13 cellular contexts compared by ENCODE assay signal in genomic region chr11:9943346-9944110, GRCh38.
DNase-seq lines count a peak whose midpoint lies in the region; ATAC-seq and TF ChIP-seq lines count a peak whose summit lies in the region.
"Had no signal": no experiment of that assay in that cellular context is flagged by ENCODE, and none has a peak within 500 bp of the region (broad histone marks: within the 10 kb centered on the region; RNA-seq: fewer than 3 reads in every experiment).

No MANE protein-coding gene starts in this region.

- ATAC-seq in RWPE2 (ENCODE audit: low read depth) (peak; percentile 91), HG02763 (IDR thresholded peaks at IDR 0.05; ENCODE audit: unreplicated experiment) (no peak), HG03097 (IDR thresholded peaks at IDR 0.05; ENCODE audit: low FRiP score, unreplicated experiment) (no peak)

- peak overlapping the region; percentile 72 for H3K27ac ChIP-seq in RWPE2 (ENCODE audit: poor library complexity, severe bottlenecking)

- peaks cover 16% of the 10 kb centered on the region for H3K4me1 Mint-ChIP-seq in osteocyte (ENCODE audit: unreplicated experiment)

- no peak for TF ChIP-seq CTCF in AG04449 (IDR thresholded peaks at IDR 0.05; ENCODE audit: insufficient read depth, low read length, missing control alignments)
- TF ChIP-seq CTCF in RWPE2 (IDR thresholded peaks at IDR 0.05; ENCODE audit: poor library complexity, severe bottlenecking): no peak
- no peak for TF ChIP-seq CTCF in fibroblast of mammary gland (conservative IDR thresholded peaks at IDR 0.05; ENCODE audit: control insufficient read depth, insufficient read depth, low read depth, low read length)
- TF ChIP-seq CTCF in osteocyte (IDR thresholded peaks at IDR 0.05): no peak
- TF ChIP-seq CTCF in GM13976 (IDR thresholded peaks at IDR 0.05; ENCODE audit: borderline replicate concordance, control extremely low read depth, extremely low read depth, insufficient read depth, missing control alignments): no peak

- H3K4me1 ChIP-seq in RWPE2 (ENCODE audit: insufficient read depth, poor library complexity, severe bottlenecking): peaks cover 17% of the 10 kb centered on the region
- H3K4me1 ChIP-seq: BE2C had no signal

- peak; percentile 94 for DNase-seq in AG04449 (ENCODE audit: low read depth, low spot score)
- DNase-seq in RWPE2 (ENCODE audit: low spot score): no peak
- DNase-seq in fibroblast of mammary gland (ENCODE audit: low read depth): peak; percentile 97
- no peak for DNase-seq in osteocyte (ENCODE audit: extremely low spot score, unreplicated experiment)
- DNase-seq in putamen (ENCODE audit: low spot score): no peak
- DNase-seq in GM13976 (ENCODE audit: low spot score): no peak
- DNase-seq: activated CD8-positive, alpha-beta memory T cell treated with anti-CD3 and anti-CD28 coated beads, Interleukin-2, amount 50 U/mL, for 48 hours; BE2C; NCI-H2171; small intestine had no signal

- peak overlapping the region; percentile 80 for H3K27ac Mint-ChIP-seq in osteocyte (ENCODE audit: unreplicated experiment)

- peaks cover 33% of the 10 kb centered on the region for H3K36me3 Mint-ChIP-seq in osteocyte (ENCODE audit: unreplicated experiment)

- no peak overlapping the region for H3K4me3 ChIP-seq in AG04449 (ENCODE audit: low read depth, low read length)
- H3K4me3 ChIP-seq in RWPE2 (ENCODE audit: severe bottlenecking): no peak overlapping the region
- no peak overlapping the region for H3K4me3 ChIP-seq in fibroblast of mammary gland (ENCODE audit: control insufficient read depth, low read depth, low read length)

- CTCF ChIA-PET in AG04449 (lab: Yijun Ruan, JAX): interaction anchor here (1.4 kb wide), 1 partner anchor 189 kb away, joined by 3 read pairs; no protein-coding TSS in a partner anchor

- no peaks in the 10 kb centered on the region for H3K27me3 Mint-ChIP-seq in osteocyte (ENCODE audit: unreplicated experiment)
- H3K27me3 Mint-ChIP-seq: memory B cell had no signal

- peaks cover 9% of the 10 kb centered on the region for H3K9me3 Mint-ChIP-seq in osteocyte (ENCODE audit: unreplicated experiment)

- POLR2A ChIA-PET in AG04449 (lab: Yijun Ruan, JAX): interaction anchor here (0.6 to 1.3 kb wide), 3 partner anchors 175 to 366 kb away, joined by 4 to 6 read pairs (median 4); partner anchors contain the start of gene ADM

- in situ Hi-C loops in GM13976 (cut with MboI; ENCODE audit: low sequenced_read_pairs, unreplicated experiment): no loop called here

- no peaks in the 10 kb centered on the region for H3K9me3 ChIP-seq in RWPE2 (ENCODE audit: severe bottlenecking)
- H3K9me3 ChIP-seq: BE2C had no signal

- H3K27me3 ChIP-seq in RWPE2 (ENCODE audit: insufficient read depth, poor library complexity, severe bottlenecking): no peaks in the 10 kb centered on the region
- H3K27me3 ChIP-seq: BE2C had no signal

- no peaks in the 10 kb centered on the region for H3K36me3 ChIP-seq in RWPE2 (ENCODE audit: low read depth)
- H3K36me3 ChIP-seq: BE2C had no signal

- H3K4me3 Mint-ChIP-seq in osteocyte (ENCODE audit: unreplicated experiment): no peak overlapping the region
- H3K4me3 Mint-ChIP-seq: memory B cell had no signal

Comparison
In these comparisons a context has a peak if more than half of its experiments do, and no peak if none do; other contexts are left out.
1. DNase-seq: peak in AG04449 (single experiment) and fibroblast of mammary gland (single experiment); none in RWPE2 (single experiment), osteocyte (single experiment), putamen (single experiment) and GM13976 (single experiment).